ENCODE assay signal across 9 cellular contexts in genomic region chr7:106070567-106071254, GRCh38. TPM values are rescaled to one million over a fixed set of nuclear protein-coding genes. Genes with fewer than 3 reads are reported as not detected.
A peak's percentile ranks its signal among the peaks of the same experiment; 100 is the strongest.
DNase-seq lines count a peak whose midpoint lies in the region; ATAC-seq lines count a peak whose summit lies in the region.
"Had no signal": no experiment of that assay in that cellular context is flagged by ENCODE, and none has a peak within 500 bp of the region (broad histone marks: within the 10 kb centered on the region; RNA-seq: fewer than 3 reads in every experiment).

No MANE protein-coding gene starts in this region.

- DNase-seq in activated CD8-positive, alpha-beta memory T cell treated with anti-CD3 and anti-CD28 coated beads, Interleukin-2, amount 10 ng/mL, durations not matched to agents 7 days and 5 days: no peak
- DNase-seq in activated CD8-positive, alpha-beta memory T cell treated with anti-CD3 and anti-CD28 coated beads for 24 hours: no peak
- DNase-seq in NCI-H69 (lab: John Stamatoyannopoulos, UW) (peak; percentile 91), cerebellar nuclear complex (lab: John Stamatoyannopoulos, UW) (no peak), middle frontal gyrus (ENCODE audit: extremely low spot score, low spot score) (no peak)
- no peak for DNase-seq in effector memory CD8-positive, alpha-beta T cell
- no peak for DNase-seq in stimulated activated naive CD8-positive, alpha-beta T cell treated with anti-CD3 and anti-CD28 coated beads, Interleukin-15, amount 100 ng/mL, for 72 hours
- DNase-seq: T1000 had no signal

- H3K27me3 Mint-ChIP-seq in activated CD8-positive, alpha-beta memory T cell treated with anti-CD3 and anti-CD28 coated beads, Interleukin-2, amount 10 ng/mL, durations not matched to agents 7 days and 5 days: no peaks in the 10 kb centered on the region
- no peaks in the 10 kb centered on the region for H3K27me3 Mint-ChIP-seq in effector memory CD8-positive, alpha-beta T cell
- H3K27me3 Mint-ChIP-seq in stimulated activated naive CD8-positive, alpha-beta T cell treated with anti-CD3 and anti-CD28 coated beads, Interleukin-15, amount 100 ng/mL, for 72 hours: no peaks in the 10 kb centered on the region

- no peaks in the 10 kb centered on the region for H3K9me3 Mint-ChIP-seq in activated CD8-positive, alpha-beta memory T cell treated with anti-CD3 and anti-CD28 coated beads, Interleukin-2, amount 10 ng/mL, durations not matched to agents 7 days and 5 days (ENCODE audit: low read depth)
- H3K9me3 Mint-ChIP-seq in effector memory CD8-positive, alpha-beta T cell: no peaks in the 10 kb centered on the region
- H3K9me3 Mint-ChIP-seq in stimulated activated naive CD8-positive, alpha-beta T cell treated with anti-CD3 and anti-CD28 coated beads, Interleukin-15, amount 100 ng/mL, for 72 hours: no peaks in the 10 kb centered on the region

- no peaks in the 10 kb centered on the region for H3K36me3 Mint-ChIP-seq in activated CD8-positive, alpha-beta memory T cell treated with anti-CD3 and anti-CD28 coated beads, Interleukin-2, amount 10 ng/mL, durations not matched to agents 7 days and 5 days
- peaks cover 2% of the 10 kb centered on the region for H3K36me3 Mint-ChIP-seq in effector memory CD8-positive, alpha-beta T cell (ENCODE audit: insufficient read depth)

- CTCF ChIA-PET in activated CD8-positive, alpha-beta memory T cell treated with anti-CD3 and anti-CD28 coated beads, Interleukin-2, amount 10 ng/mL, durations not matched to agents 7 days and 5 days (lab: Charles Lee): interaction anchor here (0.9 to 3.9 kb wide), 9 partner anchors 10 to 83 kb away, joined by 3 to 30 read pairs (median 5); partner anchors contain the start of gene SYPL1

- peak overlapping the region; percentile 68 for H3K4me3 Mint-ChIP-seq in activated CD8-positive, alpha-beta memory T cell treated with anti-CD3 and anti-CD28 coated beads, Interleukin-2, amount 10 ng/mL, durations not matched to agents 7 days and 5 days
- peak overlapping the region; percentile 79 to 81 for H3K4me3 Mint-ChIP-seq in effector memory CD8-positive, alpha-beta T cell
- peak overlapping the region; percentile 78 to 82 for H3K4me3 Mint-ChIP-seq in stimulated activated naive CD8-positive, alpha-beta T cell treated with anti-CD3 and anti-CD28 coated beads, Interleukin-15, amount 100 ng/mL, for 72 hours

- H3K4me1 Mint-ChIP-seq in activated CD8-positive, alpha-beta memory T cell treated with anti-CD3 and anti-CD28 coated beads, Interleukin-2, amount 10 ng/mL, durations not matched to agents 7 days and 5 days: peaks cover 40% of the 10 kb centered on the region
- H3K4me1 Mint-ChIP-seq in effector memory CD8-positive, alpha-beta T cell (ENCODE audit: low read depth in 2 of 2): peaks cover 21 to 36% of the 10 kb centered on the region in 2 donors
- peaks cover 66% of the 10 kb centered on the region for H3K4me1 Mint-ChIP-seq in stimulated activated naive CD8-positive, alpha-beta T cell treated with anti-CD3 and anti-CD28 coated beads, Interleukin-15, amount 100 ng/mL, for 72 hours

- ATAC-seq in activated CD8-positive, alpha-beta memory T cell treated with anti-CD3 and anti-CD28 coated beads, Interleukin-2, amount 10 ng/mL, durations not matched to agents 7 days and 5 days: no peak
- ATAC-seq in effector memory CD8-positive, alpha-beta T cell (replicated peaks): no peak
- no peak for ATAC-seq in stimulated activated naive CD8-positive, alpha-beta T cell treated with anti-CD3 and anti-CD28 coated beads, Interleukin-15, amount 100 ng/mL, for 72 hours
- ATAC-seq in HG03354 (IDR thresholded peaks at IDR 0.05; ENCODE audit: poor library complexity, severe bottlenecking, unreplicated experiment): no peak

- H3K27ac Mint-ChIP-seq in activated CD8-positive, alpha-beta memory T cell treated with anti-CD3 and anti-CD28 coated beads, Interleukin-2, amount 10 ng/mL, durations not matched to agents 7 days and 5 days: peak overlapping the region; percentile 94
- H3K27ac Mint-ChIP-seq in effector memory CD8-positive, alpha-beta T cell: peak overlapping the region; percentile 89 to 93
- peak overlapping the region; percentile 92 to 97 for H3K27ac Mint-ChIP-seq in stimulated activated naive CD8-positive, alpha-beta T cell treated with anti-CD3 and anti-CD28 coated beads, Interleukin-15, amount 100 ng/mL, for 72 hours

RNA-seq across cellular contexts. Expression of gene SYPL1, which starts 41.4 kb away (rescaled TPM):
- total RNA-seq in activated CD8-positive, alpha-beta memory T cell treated with anti-CD3 and anti-CD28 coated beads, Interleukin-2, amount 10 ng/mL, durations not matched to agents 7 days and 5 days: 10 to 100 TPM; 21.9 to 24.1 TPM
